Comparison of ENCODE assay signal across 14 cellular contexts in genomic region chr4:11904117-11904535, GRCh38.
DNase-seq lines count a peak whose midpoint lies in the region; ATAC-seq and TF ChIP-seq lines count a peak whose summit lies in the region.
"Had no signal": no experiment of that assay in that cellular context is flagged by ENCODE, and none has a peak within 500 bp of the region (broad histone marks: within the 10 kb centered on the region; RNA-seq: fewer than 3 reads in every experiment).

No MANE protein-coding gene starts in this region.

- H3K4me1 ChIP-seq in body of pancreas = no peaks in the 10 kb centered on the region
- H3K4me1 ChIP-seq in transverse colon = peaks cover 0 to 24% (median 4%) of the 10 kb centered on the region in 4 donors
- H3K4me1 ChIP-seq: parathyroid adenoma, tibial nerve had no signal

- TF ChIP-seq EP300 in transverse colon (IDR thresholded peaks at IDR 0.05; ENCODE audit: low read depth) = no peak

- peak; percentile 81 for ATAC-seq in body of pancreas
- no peak for ATAC-seq in HG02970 (IDR thresholded peaks at IDR 0.05; ENCODE audit: low FRiP score, unreplicated experiment)

- WGBS in body of pancreas, 2 donors = 21 to 26% methylated on average over 2 of the region's 2 CpGs
- 17 to 20% methylated on average over 2 of the region's 2 CpGs for whole genome bisulfite sequencing in transverse colon (ENCODE audit: low coverage in 1 of 2), 2 donors

- H3K36me3 ChIP-seq in body of pancreas (replicated peaks in 1 of 2; ENCODE audit: insufficient read depth in 1 of 2, low read depth in 2 of 2) (no peaks in the 10 kb centered on the region), transverse colon (no peaks in the 10 kb centered on the region), H7 (replicated peaks; ENCODE audit: control insufficient read depth, insufficient read depth, low read length) (no peaks in the 10 kb centered on the region)
- H3K36me3 ChIP-seq: tibial nerve had no signal

- DNase-seq in body of pancreas (peak; percentile 15 to 61 (median 29)), globus pallidus (ENCODE audit: low spot score) (peak; percentile 33), medulla oblongata (ENCODE audit: extremely low spot score) (peak; percentile 17), transverse colon (peak; percentile 24), H7 (no peak)
- DNase-seq in activated CD8-positive, alpha-beta memory T cell treated with anti-CD3 and anti-CD28 coated beads, Interleukin-2, amount 50 U/mL, for 4 hours = no peak
- DNase-seq: activated CD4-positive, CD25-positive, alpha-beta regulatory T cell treated with anti-CD3 and anti-CD28 coated beads, Interleukin-2, amount 50 U/mL, for 72 hours; Karpas-422; NCI-H187; NCI-H69; T-helper 1 cell had no signal

- H3K27ac ChIP-seq in body of pancreas (peak overlapping the region in 1 of 4 donors; percentile 26), transverse colon (peak overlapping the region in 1 of 4 donors; percentile 17)

- H3K27me3 ChIP-seq in body of pancreas = no peaks in the 10 kb centered on the region
- H3K27me3 ChIP-seq in transverse colon = no peaks in the 10 kb centered on the region
- H3K27me3 ChIP-seq in H7 (ENCODE audit: control insufficient read depth, insufficient read depth, low read length) = no peaks in the 10 kb centered on the region
- H3K27me3 ChIP-seq: tibial nerve had no signal

- in situ Hi-C loops in transverse colon (cut with MboI; ENCODE audit: low pct_ligation_motif_present in 1 of 4, low pct_unique_long_range_greater_than_20kb in 1 of 4, low sequenced_read_pairs in 3 of 4) = no loop called here

- no peaks in the 10 kb centered on the region for H3K9me3 ChIP-seq in body of pancreas
- H3K9me3 ChIP-seq in transverse colon = no peaks in the 10 kb centered on the region
- H3K9me3 ChIP-seq: tibial nerve had no signal

- intact Hi-C loops in body of pancreas (cut with DNase I) (no loop called here), transverse colon (cut with DNase I; ENCODE audit: low total_unique reads) (no loop called here)

- TF ChIP-seq POLR2A in body of pancreas (IDR thresholded peaks at IDR 0.05) = no peak
- no peak for TF ChIP-seq POLR2A in transverse colon (IDR thresholded peaks at IDR 0.05)

- no peak overlapping the region for H3K4me3 ChIP-seq in body of pancreas
- no peak overlapping the region for H3K4me3 ChIP-seq in transverse colon
- no peak overlapping the region for H3K4me3 ChIP-seq in H7 (ENCODE audit: insufficient read depth, low read depth, low read length)
- H3K4me3 ChIP-seq: tibial nerve had no signal

- TF ChIP-seq CTCF in body of pancreas (IDR thresholded peaks at IDR 0.05) (no peak), transverse colon (IDR thresholded peaks at IDR 0.05) (no peak)

Comparison
In these comparisons a context has a peak if more than half of its experiments do, and no peak if none do; other contexts are left out.
1. DNase-seq: peak in body of pancreas (4 of 4), globus pallidus (single experiment), medulla oblongata (single experiment) and transverse colon (single experiment); none in activated CD8-positive, alpha-beta memory T cell treated with anti-CD3 and anti-CD28 coated beads, Interleukin-2, amount 50 U/mL, for 4 hours (single experiment) and H7 (single experiment).